Comparison of ENCODE assay signal across 8 cellular contexts in genomic region chr14:99518441-99519346, GRCh38. TPM values are rescaled to one million over a fixed set of nuclear protein-coding genes. Genes with fewer than 3 reads are reported as not detected.
A peak's percentile ranks its signal among the peaks of the same experiment; 100 is the strongest.
DNase-seq lines count a peak whose midpoint lies in the region; ATAC-seq and TF ChIP-seq lines count a peak whose summit lies in the region.

No MANE protein-coding gene starts in this region.

- no TSS peak for BruUV-seq in mammary epithelial cell (replicated peaks; lab: Mats Ljungman, UMichigan)

- intact Hi-C loops in activated B cell treated with CpG ODN at 0.5 μM for 24 hours (cut with micrococcal nuclease) (loop anchor here (1.0 kb wide), 1 partner anchor 111 kb away; no protein-coding TSS in a partner anchor), mammary epithelial cell (cut with micrococcal nuclease) (loop anchor here (1.0 to 5.0 kb wide), 5 partner anchors 111 to 367 kb away; partner anchors contain the start of gene EML1)

- DNase-seq in NCI-H1694 (lab: John Stamatoyannopoulos, UW) (peak; percentile 86), activated B cell treated with CpG ODN at 0.5 μM for 24 hours (peak; percentile 73), mammary epithelial cell (peak; percentile 58), left kidney (ENCODE audit: low read depth, low spot score) (peak; percentile 82), dedifferentiated amniotic fluid mesenchymal stem cell (ENCODE audit: extremely low spot score) (no peak)
- DNase-seq in stimulated activated CD4-positive, alpha-beta T cell treated with anti-CD3 and anti-CD28 coated beads, Interleukin-4, amount 100 ng/mL, for 48 hours (ENCODE audit: low read depth in 2 of 2): peak; percentile 68 to 84

- no peaks in the 10 kb centered on the region for H3K4me1 Mint-ChIP-seq in activated B cell treated with CpG ODN at 0.5 μM for 24 hours

- H3K4me2 ChIP-seq in mammary epithelial cell (ENCODE audit: insufficient read depth, low read depth, low read length): peak overlapping the region; percentile 12

- H3K4me3 Mint-ChIP-seq in activated B cell treated with CpG ODN at 0.5 μM for 24 hours: no peak overlapping the region

- no peak overlapping the region for H2AFZ ChIP-seq in mammary epithelial cell (ENCODE audit: low read depth, low read length)

- ATAC-seq in HG02623 (IDR thresholded peaks at IDR 0.05; ENCODE audit: unreplicated experiment) (peak; percentile 47), activated B cell treated with CpG ODN at 0.5 μM for 24 hours (ENCODE audit: low read depth) (peak; percentile 86)

- peaks cover 3% of the 10 kb centered on the region for H3K79me2 ChIP-seq in mammary epithelial cell (ENCODE audit: insufficient read depth, low read length)

- 38% methylated on average over 8 of the region's 21 CpGs for WGBS in mammary epithelial cell (ENCODE audit: low coverage, missing lambda C conversion rate)

- H3K27ac ChIP-seq in mammary epithelial cell (ENCODE audit: insufficient read depth, low read depth, low read length): no peak overlapping the region

- peaks cover 6% of the 10 kb centered on the region for H3K36me3 Mint-ChIP-seq in activated B cell treated with CpG ODN at 0.5 μM for 24 hours (ENCODE audit: low read depth)

- no peaks in the 10 kb centered on the region for H3K27me3 ChIP-seq in mammary epithelial cell (ENCODE audit: insufficient read depth, low read length)

- no peaks in the 10 kb centered on the region for H3K27me3 Mint-ChIP-seq in activated B cell treated with CpG ODN at 0.5 μM for 24 hours

- CTCF ChIA-PET in activated B cell treated with CpG ODN at 0.5 μM for 24 hours (lab: Charles Lee): no interaction called here
- CTCF ChIA-PET in mammary epithelial cell (lab: Charles Lee; ENCODE audit: low non-redundant PET): no interaction called here

- H3K4me1 ChIP-seq in mammary epithelial cell (ENCODE audit: insufficient read depth, low read length): peaks cover 4% of the 10 kb centered on the region

- TF ChIP-seq CTCF in GM12873 (IDR thresholded peaks at IDR 0.05; ENCODE audit: insufficient read depth, low read depth, low read length, missing control alignments): peak; percentile 97
- no peak for TF ChIP-seq CTCF in activated B cell treated with CpG ODN at 0.5 μM for 24 hours (IDR thresholded peaks at IDR 0.05)
- TF ChIP-seq CTCF in mammary epithelial cell (conservative IDR thresholded peaks at IDR 0.05 in 1 of 2, IDR thresholded peaks at IDR 0.05 in 1 of 2; ENCODE audit: extremely low read depth in 1 of 2, insufficient read depth in 1 of 2, low read depth in 1 of 2, low read length in 2 of 2): peak; percentile 95 to 96

- no peak overlapping the region for H3K27ac Mint-ChIP-seq in activated B cell treated with CpG ODN at 0.5 μM for 24 hours

- no peaks in the 10 kb centered on the region for H3K9me3 ChIP-seq in mammary epithelial cell (replicated peaks; ENCODE audit: insufficient read depth, low read length)

- H3K9me3 Mint-ChIP-seq in activated B cell treated with CpG ODN at 0.5 μM for 24 hours: no peaks in the 10 kb centered on the region

- no peaks in the 10 kb centered on the region for H3K36me3 ChIP-seq in mammary epithelial cell (ENCODE audit: insufficient read depth, low read length)

- dilution Hi-C loops in mammary epithelial cell (cut with HindIII; ENCODE audit: low sequenced_read_pairs): no loop called here

- POLR2A ChIA-PET in activated B cell treated with CpG ODN at 0.5 μM for 24 hours (lab: Charles Lee): interaction anchor here (0.6 kb wide), 1 partner anchor 87 kb away, joined by 3 read pairs; no protein-coding TSS in a partner anchor

- H4K20me1 ChIP-seq in mammary epithelial cell (ENCODE audit: insufficient read depth, low read length): no peaks in the 10 kb centered on the region

- in situ Hi-C loops in mammary epithelial cell (cut with MboI; ENCODE audit: low sequenced_read_pairs in 2 of 2): loop anchor here in 1 of 2 donors (5.0 to 25.0 kb wide), 2 partner anchors 109 to 369 kb away; no protein-coding TSS in a partner anchor

- H3K4me3 ChIP-seq in mammary epithelial cell (replicated peaks in 1 of 3; ENCODE audit: insufficient read depth in 1 of 3, low read depth in 2 of 3, low read length in 3 of 3): no peak overlapping the region

- H3K9ac ChIP-seq in mammary epithelial cell (ENCODE audit: insufficient read depth, low read length): no peak overlapping the region

RNA-seq across cellular contexts. Expression of gene CCNK, which starts 37.5 kb away (rescaled TPM):
- total RNA-seq in activated B cell treated with CpG ODN at 0.5 μM for 24 hours: 76.7 and 79.2 TPM in 2 replicates
- total RNA-seq in mammary epithelial cell: 10 to 100 TPM; 27.0 to 85.4 TPM
- 7.0 TPM for polyA plus RNA-seq in mammary epithelial cell
- 41.3 TPM for polyA minus RNA-seq in mammary epithelial cell

RNA-seq across cellular contexts. Expression of gene SETD3, which starts 38.0 kb away (rescaled TPM):
- total RNA-seq in activated B cell treated with CpG ODN at 0.5 μM for 24 hours: 31.9 and 33.2 TPM in 2 replicates
- 10 to 100 TPM; 51.3 to 62.8 TPM for total RNA-seq in mammary epithelial cell
- 28.8 TPM for polyA plus RNA-seq in mammary epithelial cell
- 62.1 TPM for polyA minus RNA-seq in mammary epithelial cell
